Comparison of ENCODE assay signal across 1 cellular context in the genomic region with DNA sequence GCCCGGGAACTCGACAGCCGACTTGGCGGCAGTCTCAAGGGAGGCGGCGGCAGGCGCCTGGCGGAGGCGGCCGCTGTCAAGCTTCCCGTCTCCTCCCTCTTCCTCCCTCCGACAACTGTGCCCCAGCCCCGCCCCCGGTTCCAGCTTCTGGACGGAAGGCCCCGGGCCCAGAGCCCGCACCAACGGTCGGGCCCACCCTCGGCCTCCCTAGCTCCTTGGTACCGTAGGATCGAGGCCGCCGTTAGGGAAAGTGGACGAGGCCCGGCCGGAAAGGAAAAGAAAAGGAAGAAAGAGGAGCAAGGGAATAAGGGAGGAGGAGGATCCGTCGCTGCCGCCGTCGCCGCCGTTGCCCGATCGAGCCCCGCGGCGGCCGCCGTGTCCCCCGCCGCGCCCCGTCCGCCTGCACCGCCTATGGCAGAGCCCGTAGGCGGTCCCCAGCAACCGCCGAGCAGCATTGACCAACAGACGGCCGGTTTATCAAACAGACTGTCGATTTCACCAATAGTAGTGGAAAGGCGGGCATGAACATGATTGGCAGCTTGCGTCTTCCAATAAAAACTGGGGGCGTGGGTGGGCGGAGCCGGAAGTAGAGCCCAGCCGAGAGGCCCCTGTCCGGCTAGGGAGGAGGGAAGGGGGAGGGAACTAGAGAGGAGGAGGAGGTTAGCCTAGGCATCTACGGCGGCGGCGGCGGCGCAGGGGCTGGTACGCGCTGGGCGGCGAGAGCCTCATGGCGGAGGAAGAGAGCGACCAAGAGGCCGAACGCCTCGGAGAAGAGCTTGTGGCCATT.
A peak's percentile ranks its signal among the peaks of the same experiment; 100 is the strongest.
TF ChIP-seq lines count a peak whose summit lies in the region.

A gene with protein sequence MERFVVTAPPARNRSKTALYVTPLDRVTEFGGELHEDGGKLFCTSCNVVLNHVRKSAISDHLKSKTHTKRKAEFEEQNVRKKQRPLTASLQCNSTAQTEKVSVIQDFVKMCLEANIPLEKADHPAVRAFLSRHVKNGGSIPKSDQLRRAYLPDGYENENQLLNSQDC (minus strand): TSS at position 413 of the 787 bp plus-strand sequence. CDS start 3,029 bp downstream, outside the sequence.
A gene (plus strand): TSS at position 663 of the 787 bp plus-strand sequence. CDS start 65 bp downstream, at position 728.

TF ChIP-seq in HepG2, 621 proteins besides CTCF, POLR2A, EP300 and RAD21 (continued from another document and continues in another):
- TF ChIP-seq, protein P1, sequence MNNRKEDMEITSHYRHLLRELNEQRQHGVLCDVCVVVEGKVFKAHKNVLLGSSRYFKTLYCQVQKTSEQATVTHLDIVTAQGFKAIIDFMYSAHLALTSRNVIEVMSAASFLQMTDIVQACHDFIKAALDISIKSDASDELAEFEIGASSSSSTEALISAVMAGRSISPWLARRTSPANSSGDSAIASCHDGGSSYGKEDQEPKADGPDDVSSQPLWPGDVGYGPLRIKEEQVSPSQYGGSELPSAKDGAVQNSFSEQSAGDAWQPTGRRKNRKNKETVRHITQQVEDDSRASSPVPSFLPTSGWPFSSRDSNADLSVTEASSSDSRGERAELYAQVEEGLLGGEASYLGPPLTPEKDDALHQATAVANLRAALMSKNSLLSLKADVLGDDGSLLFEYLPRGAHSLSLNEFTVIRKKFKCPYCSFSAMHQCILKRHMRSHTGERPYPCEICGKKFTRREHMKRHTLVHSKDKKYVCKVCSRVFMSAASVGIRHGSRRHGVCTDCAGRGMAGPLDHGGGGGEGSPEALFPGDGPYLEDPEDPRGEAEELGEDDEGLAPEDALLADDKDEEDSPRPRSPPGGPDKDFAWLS (CRISPR knock-in tag; IDR thresholded peaks at IDR 0.05; ENCODE audit: borderline replicate concordance): no peak
- TF ChIP-seq FOXK1 (CRISPR knock-in tag; IDR thresholded peaks at IDR 0.05; ENCODE audit: borderline replicate concordance, low read depth): 0 out of 2 replicates have a peak, but pooled peaks have one; percentile 16
- no peak for TF ChIP-seq ZSCAN9 (CRISPR knock-in tag; IDR thresholded peaks at IDR 0.05; ENCODE audit: borderline replicate concordance)
- TF ChIP-seq SALL2 (CRISPR knock-in tag; IDR thresholded peaks at IDR 0.05): peak; percentile 80; the same call in 1 of the 2 replicates
- TF ChIP-seq, protein P2, sequence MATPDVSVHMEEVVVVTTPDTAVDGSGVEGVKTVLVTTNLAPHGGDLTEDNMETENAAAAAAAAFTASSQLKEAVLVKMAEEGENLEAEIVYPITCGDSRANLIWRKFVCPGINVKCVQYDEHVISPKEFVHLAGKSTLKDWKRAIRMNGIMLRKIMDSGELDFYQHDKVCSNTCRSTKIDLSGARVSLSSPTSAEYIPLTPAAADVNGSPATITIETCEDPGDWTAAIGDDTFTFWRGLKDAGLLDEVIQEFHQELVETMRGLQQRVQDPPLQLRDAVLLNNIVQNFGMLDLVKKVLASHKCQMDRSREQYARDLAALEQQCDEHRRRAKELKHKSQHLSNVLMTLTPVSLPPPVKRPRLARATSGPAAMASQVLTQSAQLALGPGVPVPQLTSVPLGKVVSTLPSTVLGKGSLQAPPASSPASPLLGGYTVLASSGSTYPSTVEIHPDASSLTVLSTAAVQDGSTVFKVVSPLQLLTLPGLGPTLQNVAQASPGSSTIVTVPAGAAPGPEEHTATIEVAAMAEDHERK (CRISPR knock-in tag; IDR thresholded peaks at IDR 0.05; ENCODE audit: low read depth): 0 out of 2 replicates have a peak, but pooled peaks have one; percentile 33
- no peak for TF ChIP-seq STAG1 (CRISPR knock-in tag; IDR thresholded peaks at IDR 0.05)
- 0 out of 2 replicates have a peak, but pooled peaks have one; percentile 2 for TF ChIP-seq CEBPG (CRISPR knock-in tag; IDR thresholded peaks at IDR 0.05)
- no peak for TF ChIP-seq ZNF251 (CRISPR knock-in tag; IDR thresholded peaks at IDR 0.05)
- no peak for TF ChIP-seq ZNF569 (CRISPR knock-in tag; IDR thresholded peaks at IDR 0.05; ENCODE audit: borderline replicate concordance)
- TF ChIP-seq, protein P3, sequence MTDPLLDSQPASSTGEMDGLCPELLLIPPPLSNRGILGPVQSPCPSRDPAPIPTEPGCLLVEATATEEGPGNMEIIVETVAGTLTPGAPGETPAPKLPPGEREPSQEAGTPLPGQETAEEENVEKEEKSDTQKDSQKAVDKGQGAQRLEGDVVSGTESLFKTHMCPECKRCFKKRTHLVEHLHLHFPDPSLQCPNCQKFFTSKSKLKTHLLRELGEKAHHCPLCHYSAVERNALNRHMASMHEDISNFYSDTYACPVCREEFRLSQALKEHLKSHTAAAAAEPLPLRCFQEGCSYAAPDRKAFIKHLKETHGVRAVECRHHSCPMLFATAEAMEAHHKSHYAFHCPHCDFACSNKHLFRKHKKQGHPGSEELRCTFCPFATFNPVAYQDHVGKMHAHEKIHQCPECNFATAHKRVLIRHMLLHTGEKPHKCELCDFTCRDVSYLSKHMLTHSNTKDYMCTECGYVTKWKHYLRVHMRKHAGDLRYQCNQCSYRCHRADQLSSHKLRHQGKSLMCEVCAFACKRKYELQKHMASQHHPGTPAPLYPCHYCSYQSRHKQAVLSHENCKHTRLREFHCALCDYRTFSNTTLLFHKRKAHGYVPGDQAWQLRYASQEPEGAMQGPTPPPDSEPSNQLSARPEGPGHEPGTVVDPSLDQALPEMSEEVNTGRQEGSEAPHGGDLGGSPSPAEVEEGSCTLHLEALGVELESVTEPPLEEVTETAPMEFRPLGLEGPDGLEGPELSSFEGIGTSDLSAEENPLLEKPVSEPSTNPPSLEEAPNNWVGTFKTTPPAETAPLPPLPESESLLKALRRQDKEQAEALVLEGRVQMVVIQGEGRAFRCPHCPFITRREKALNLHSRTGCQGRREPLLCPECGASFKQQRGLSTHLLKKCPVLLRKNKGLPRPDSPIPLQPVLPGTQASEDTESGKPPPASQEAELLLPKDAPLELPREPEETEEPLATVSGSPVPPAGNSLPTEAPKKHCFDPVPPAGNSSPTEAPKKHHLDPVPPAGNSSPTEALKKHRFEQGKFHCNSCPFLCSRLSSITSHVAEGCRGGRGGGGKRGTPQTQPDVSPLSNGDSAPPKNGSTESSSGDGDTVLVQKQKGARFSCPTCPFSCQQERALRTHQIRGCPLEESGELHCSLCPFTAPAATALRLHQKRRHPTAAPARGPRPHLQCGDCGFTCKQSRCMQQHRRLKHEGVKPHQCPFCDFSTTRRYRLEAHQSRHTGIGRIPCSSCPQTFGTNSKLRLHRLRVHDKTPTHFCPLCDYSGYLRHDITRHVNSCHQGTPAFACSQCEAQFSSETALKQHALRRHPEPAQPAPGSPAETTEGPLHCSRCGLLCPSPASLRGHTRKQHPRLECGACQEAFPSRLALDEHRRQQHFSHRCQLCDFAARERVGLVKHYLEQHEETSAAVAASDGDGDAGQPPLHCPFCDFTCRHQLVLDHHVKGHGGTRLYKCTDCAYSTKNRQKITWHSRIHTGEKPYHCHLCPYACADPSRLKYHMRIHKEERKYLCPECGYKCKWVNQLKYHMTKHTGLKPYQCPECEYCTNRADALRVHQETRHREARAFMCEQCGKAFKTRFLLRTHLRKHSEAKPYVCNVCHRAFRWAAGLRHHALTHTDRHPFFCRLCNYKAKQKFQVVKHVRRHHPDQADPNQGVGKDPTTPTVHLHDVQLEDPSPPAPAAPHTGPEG (CRISPR knock-in tag; IDR thresholded peaks at IDR 0.05): peak; percentile 80; the same call in 1 of the 2 replicates
- TF ChIP-seq ZNF530 (CRISPR knock-in tag; IDR thresholded peaks at IDR 0.05; ENCODE audit: low read depth): no peak
- TF ChIP-seq MZF1 (CRISPR knock-in tag; IDR thresholded peaks at IDR 0.05; ENCODE audit: borderline replicate concordance): peak; percentile 56; the same call in 1 of the 2 replicates
- no peak for TF ChIP-seq SMYD3 (CRISPR knock-in tag; IDR thresholded peaks at IDR 0.05)
- TF ChIP-seq DNMT1 (CRISPR knock-in tag; IDR thresholded peaks at IDR 0.05): no peak
- no peak for TF ChIP-seq HOXA7 (CRISPR knock-in tag; IDR thresholded peaks at IDR 0.05)
- no peak for TF ChIP-seq SCMH1 (CRISPR knock-in tag; IDR thresholded peaks at IDR 0.05; ENCODE audit: borderline replicate concordance)
- no peak for TF ChIP-seq ZNF510 (CRISPR knock-in tag; IDR thresholded peaks at IDR 0.05; ENCODE audit: low read depth)
- no peak for TF ChIP-seq HMG20B (CRISPR knock-in tag; conservative IDR thresholded peaks at IDR 0.05)
- TF ChIP-seq, protein P4, sequence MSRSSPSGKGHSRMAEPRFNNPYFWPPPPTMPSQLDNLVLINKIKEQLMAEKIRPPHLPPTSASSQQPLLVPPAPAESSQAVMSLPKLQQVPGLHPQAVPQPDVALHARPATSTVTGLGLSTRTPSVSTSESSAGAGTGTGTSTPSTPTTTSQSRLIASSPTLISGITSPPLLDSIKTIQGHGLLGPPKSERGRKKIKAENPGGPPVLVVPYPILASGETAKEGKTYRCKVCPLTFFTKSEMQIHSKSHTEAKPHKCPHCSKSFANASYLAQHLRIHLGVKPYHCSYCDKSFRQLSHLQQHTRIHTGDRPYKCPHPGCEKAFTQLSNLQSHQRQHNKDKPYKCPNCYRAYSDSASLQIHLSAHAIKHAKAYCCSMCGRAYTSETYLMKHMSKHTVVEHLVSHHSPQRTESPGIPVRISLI (CRISPR knock-in tag; IDR thresholded peaks at IDR 0.05; ENCODE audit: borderline replicate concordance): no peak
- TF ChIP-seq HIVEP1 (CRISPR knock-in tag; IDR thresholded peaks at IDR 0.05): no peak
- TF ChIP-seq FOXA3 (CRISPR knock-in tag; IDR thresholded peaks at IDR 0.05): peak; percentile 24; the same call in 1 of the 2 replicates
- peak; percentile 33; the same call in 1 of the 2 replicates for TF ChIP-seq TEAD2 (CRISPR knock-in tag; IDR thresholded peaks at IDR 0.05)
- TF ChIP-seq, protein P5, sequence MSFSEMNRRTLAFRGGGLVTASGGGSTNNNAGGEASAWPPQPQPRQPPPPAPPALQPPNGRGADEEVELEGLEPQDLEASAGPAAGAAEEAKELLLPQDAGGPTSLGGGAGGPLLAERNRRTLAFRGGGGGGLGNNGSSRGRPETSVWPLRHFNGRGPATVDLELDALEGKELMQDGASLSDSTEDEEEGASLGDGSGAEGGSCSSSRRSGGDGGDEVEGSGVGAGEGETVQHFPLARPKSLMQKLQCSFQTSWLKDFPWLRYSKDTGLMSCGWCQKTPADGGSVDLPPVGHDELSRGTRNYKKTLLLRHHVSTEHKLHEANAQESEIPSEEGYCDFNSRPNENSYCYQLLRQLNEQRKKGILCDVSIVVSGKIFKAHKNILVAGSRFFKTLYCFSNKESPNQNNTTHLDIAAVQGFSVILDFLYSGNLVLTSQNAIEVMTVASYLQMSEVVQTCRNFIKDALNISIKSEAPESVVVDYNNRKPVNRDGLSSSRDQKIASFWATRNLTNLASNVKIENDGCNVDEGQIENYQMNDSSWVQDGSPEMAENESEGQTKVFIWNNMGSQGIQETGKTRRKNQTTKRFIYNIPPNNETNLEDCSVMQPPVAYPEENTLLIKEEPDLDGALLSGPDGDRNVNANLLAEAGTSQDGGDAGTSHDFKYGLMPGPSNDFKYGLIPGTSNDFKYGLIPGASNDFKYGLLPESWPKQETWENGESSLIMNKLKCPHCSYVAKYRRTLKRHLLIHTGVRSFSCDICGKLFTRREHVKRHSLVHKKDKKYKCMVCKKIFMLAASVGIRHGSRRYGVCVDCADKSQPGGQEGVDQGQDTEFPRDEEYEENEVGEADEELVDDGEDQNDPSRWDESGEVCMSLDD (CRISPR knock-in tag; IDR thresholded peaks at IDR 0.05; ENCODE audit: borderline replicate concordance): peak; percentile 47; the same call in 1 of the 2 replicates
- no peak; the same call in 1 of the 2 replicates for TF ChIP-seq ATF7-NPFF (CRISPR knock-in tag; IDR thresholded peaks at IDR 0.05; ENCODE audit: low read depth)
- TF ChIP-seq, protein P6, sequence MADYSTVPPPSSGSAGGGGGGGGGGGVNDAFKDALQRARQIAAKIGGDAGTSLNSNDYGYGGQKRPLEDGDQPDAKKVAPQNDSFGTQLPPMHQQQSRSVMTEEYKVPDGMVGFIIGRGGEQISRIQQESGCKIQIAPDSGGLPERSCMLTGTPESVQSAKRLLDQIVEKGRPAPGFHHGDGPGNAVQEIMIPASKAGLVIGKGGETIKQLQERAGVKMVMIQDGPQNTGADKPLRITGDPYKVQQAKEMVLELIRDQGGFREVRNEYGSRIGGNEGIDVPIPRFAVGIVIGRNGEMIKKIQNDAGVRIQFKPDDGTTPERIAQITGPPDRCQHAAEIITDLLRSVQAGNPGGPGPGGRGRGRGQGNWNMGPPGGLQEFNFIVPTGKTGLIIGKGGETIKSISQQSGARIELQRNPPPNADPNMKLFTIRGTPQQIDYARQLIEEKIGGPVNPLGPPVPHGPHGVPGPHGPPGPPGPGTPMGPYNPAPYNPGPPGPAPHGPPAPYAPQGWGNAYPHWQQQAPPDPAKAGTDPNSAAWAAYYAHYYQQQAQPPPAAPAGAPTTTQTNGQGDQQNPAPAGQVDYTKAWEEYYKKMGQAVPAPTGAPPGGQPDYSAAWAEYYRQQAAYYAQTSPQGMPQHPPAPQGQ (CRISPR knock-in tag; IDR thresholded peaks at IDR 0.05; ENCODE audit: borderline replicate concordance): no peak
- no peak for TF ChIP-seq FOSL1 (CRISPR knock-in tag; IDR thresholded peaks at IDR 0.05; ENCODE audit: borderline replicate concordance)
- no peak for TF ChIP-seq ZNF12 (CRISPR knock-in tag; IDR thresholded peaks at IDR 0.05)
- no peak for TF ChIP-seq ZNF567 (CRISPR knock-in tag; IDR thresholded peaks at IDR 0.05; ENCODE audit: borderline replicate concordance)
- no peak for TF ChIP-seq AHR (CRISPR knock-in tag; IDR thresholded peaks at IDR 0.05)
- TF ChIP-seq TBP (CRISPR knock-in tag; IDR thresholded peaks at IDR 0.05): no peak
- TF ChIP-seq TCF7L2 (IDR thresholded peaks at IDR 0.05; ENCODE audit: low read depth, low read length): no peak
- TF ChIP-seq NKX3-1 (CRISPR knock-in tag; IDR thresholded peaks at IDR 0.05): peak; percentile 73
- TF ChIP-seq ZNF615 (CRISPR knock-in tag; IDR thresholded peaks at IDR 0.05; ENCODE audit: borderline replicate concordance): 0 out of 2 replicates have a peak, but pooled peaks have one; percentile 51
- peak; percentile 60; the same call in 1 of the 2 replicates for TF ChIP-seq ZNF501 (CRISPR knock-in tag; IDR thresholded peaks at IDR 0.05)
- no peak for TF ChIP-seq ZNF564 (CRISPR knock-in tag; IDR thresholded peaks at IDR 0.05)
- TF ChIP-seq ZNF253 (CRISPR knock-in tag; IDR thresholded peaks at IDR 0.05; ENCODE audit: borderline replicate concordance): no peak
- TF ChIP-seq SP1 (IDR thresholded peaks at IDR 0.05): peak; percentile 89
- peak; percentile 95 for TF ChIP-seq SP1 (CRISPR knock-in tag; IDR thresholded peaks at IDR 0.05)
- no peak for TF ChIP-seq ZNF550 (CRISPR knock-in tag; IDR thresholded peaks at IDR 0.05; ENCODE audit: borderline replicate concordance)
- TF ChIP-seq, protein P7, sequence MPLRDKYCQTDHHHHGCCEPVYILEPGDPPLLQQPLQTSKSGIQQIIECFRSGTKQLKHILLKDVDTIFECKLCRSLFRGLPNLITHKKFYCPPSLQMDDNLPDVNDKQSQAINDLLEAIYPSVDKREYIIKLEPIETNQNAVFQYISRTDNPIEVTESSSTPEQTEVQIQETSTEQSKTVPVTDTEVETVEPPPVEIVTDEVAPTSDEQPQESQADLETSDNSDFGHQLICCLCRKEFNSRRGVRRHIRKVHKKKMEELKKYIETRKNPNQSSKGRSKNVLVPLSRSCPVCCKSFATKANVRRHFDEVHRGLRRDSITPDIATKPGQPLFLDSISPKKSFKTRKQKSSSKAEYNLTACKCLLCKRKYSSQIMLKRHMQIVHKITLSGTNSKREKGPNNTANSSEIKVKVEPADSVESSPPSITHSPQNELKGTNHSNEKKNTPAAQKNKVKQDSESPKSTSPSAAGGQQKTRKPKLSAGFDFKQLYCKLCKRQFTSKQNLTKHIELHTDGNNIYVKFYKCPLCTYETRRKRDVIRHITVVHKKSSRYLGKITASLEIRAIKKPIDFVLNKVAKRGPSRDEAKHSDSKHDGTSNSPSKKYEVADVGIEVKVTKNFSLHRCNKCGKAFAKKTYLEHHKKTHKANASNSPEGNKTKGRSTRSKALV (CRISPR knock-in tag; IDR thresholded peaks at IDR 0.05): no peak
- TF ChIP-seq ZNF562 (CRISPR knock-in tag; IDR thresholded peaks at IDR 0.05; ENCODE audit: borderline replicate concordance): no peak
